Comparison of ENCODE assay signal across 11 cellular contexts in genomic region chr5:107294151-107294550, GRCh38.
DNase-seq lines count a peak whose midpoint lies in the region; ATAC-seq lines count a peak whose summit lies in the region.
"Had no signal": no experiment of that assay in that cellular context is flagged by ENCODE, and none has a peak within 500 bp of the region (broad histone marks: within the 10 kb centered on the region; RNA-seq: fewer than 3 reads in every experiment).

No MANE protein-coding gene starts in this region.

- ATAC-seq in GM19035 (IDR thresholded peaks at IDR 0.05; ENCODE audit: unreplicated experiment) (peak; percentile 63), HG02759 (IDR thresholded peaks at IDR 0.05; ENCODE audit: unreplicated experiment) (peak; percentile 63), HG03565 (IDR thresholded peaks at IDR 0.05; ENCODE audit: unreplicated experiment) (peak; percentile 64)

- peak; percentile 3 for DNase-seq in midbrain (lab: John Stamatoyannopoulos, UW)
- DNase-seq in HCEC 1CT: no peak
- no peak for DNase-seq in SHP77 treated with DMSO at 0.1 percent for 48 hours (lab: John Stamatoyannopoulos, UW)
- no peak for DNase-seq in HUDEP-2 (lab: John Stamatoyannopoulos, UW; ENCODE audit: unreplicated experiment in 76 of 76)
- no peak for DNase-seq in NCI-H1694 treated with DMSO at 0.1 percent for 48 hours (lab: John Stamatoyannopoulos, UW)
- DNase-seq: adrenal gland, NCI-H748 treated with DMSO at 0.1 percent for 48 hours, retina had no signal
